5 cellular contexts compared by ENCODE assay signal in the genomic region with DNA sequence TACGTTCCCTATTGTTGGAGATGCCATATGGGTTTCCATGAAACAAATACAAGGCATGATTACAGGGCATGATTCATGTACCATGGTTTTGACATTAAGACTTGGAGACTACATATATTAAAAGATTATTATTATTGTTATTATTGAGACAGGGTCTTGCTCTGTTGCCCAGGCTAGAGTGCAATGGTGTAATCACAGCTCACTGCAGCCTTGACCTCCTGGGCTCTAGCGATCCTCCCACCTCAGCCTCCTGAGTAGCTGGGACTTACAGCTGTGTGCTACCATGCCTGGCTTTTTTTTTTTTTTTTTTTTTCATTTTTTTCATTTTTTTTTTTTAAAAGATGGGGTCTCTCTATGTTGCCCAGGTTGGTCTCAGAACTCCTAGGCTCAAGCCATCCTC.
"Had no signal": no experiment of that assay in that cellular context is flagged by ENCODE, and none has a peak within 500 bp of the region (broad histone marks: within the 10 kb centered on the region; RNA-seq: fewer than 3 reads in every experiment).

No MANE protein-coding gene starts in this region.

- H3K4me1 ChIP-seq: HAP-1 had no signal

- FAIRE-seq: HTR-8/SVneo had no signal

- H3K27ac ChIP-seq: GM23248 had no signal

- H3K4me3 ChIP-seq: GM23248, HAP-1 had no signal

- H2AFZ ChIP-seq: GM23248 had no signal

- ATAC-seq: HCT116 had no signal

- H3K9ac ChIP-seq: GM23248 had no signal

- H3K9me3 ChIP-seq: HAP-1 had no signal

- DNase-seq: GOT3 had no signal
